ENCODE assay signal across 18 cellular contexts in the genomic region with DNA sequence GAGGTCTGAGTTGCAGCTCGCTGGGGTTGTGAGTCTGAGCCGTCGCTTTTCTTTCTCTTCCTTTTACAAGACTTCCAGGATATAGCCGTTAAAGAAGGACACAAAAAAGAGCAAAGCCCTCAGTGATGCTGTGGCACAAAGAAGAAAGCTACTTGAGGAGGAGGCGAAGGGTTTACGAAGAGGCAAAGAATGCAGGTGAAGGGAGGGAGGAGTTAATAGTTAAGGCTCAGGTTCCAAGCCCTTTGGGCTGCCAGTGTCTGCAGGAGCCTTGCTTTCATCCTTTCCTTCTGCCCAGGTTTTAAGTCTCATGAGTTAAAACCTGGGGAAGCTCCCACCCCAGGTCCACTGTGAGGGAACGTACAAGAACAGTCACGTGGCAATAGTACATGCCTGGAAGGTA.
A peak's percentile ranks its signal among the peaks of the same experiment; 100 is the strongest.
DNase-seq lines count a peak whose midpoint lies in the region; ATAC-seq and TF ChIP-seq lines count a peak whose summit lies in the region.
"Had no signal": no experiment of that assay in that cellular context is flagged by ENCODE, and none has a peak within 500 bp of the region (broad histone marks: within the 10 kb centered on the region; RNA-seq: fewer than 3 reads in every experiment).

No MANE protein-coding gene starts in this region.

- H3K4me2 ChIP-seq in OCI-LY1 (ENCODE audit: low read length): peak overlapping the region; percentile 38
- H3K4me2 ChIP-seq in neural progenitor cell: peak overlapping the region; percentile 53

- H3K9ac ChIP-seq in OCI-LY1 (ENCODE audit: low read length): peak overlapping the region; percentile 27; the same call in 1 of the 2 replicates
- H3K9ac ChIP-seq in neural progenitor cell: no peak overlapping the region

- H3K9me3 Mint-ChIP-seq in neural progenitor cell: no peaks in the 10 kb centered on the region

- no peak for TF ChIP-seq POLR2A in gastroesophageal sphincter (IDR thresholded peaks at IDR 0.05)

- no peaks in the 10 kb centered on the region for H3K79me2 ChIP-seq in OCI-LY1 (ENCODE audit: insufficient read depth, low read length)
- H3K79me2 ChIP-seq in neural progenitor cell (ENCODE audit: low read depth): no peaks in the 10 kb centered on the region

- no peak overlapping the region for H2AFZ ChIP-seq in OCI-LY1 (ENCODE audit: low read length)
- no peak overlapping the region for H2AFZ ChIP-seq in neural progenitor cell (replicated peaks)

- peaks cover 3% of the 10 kb centered on the region for H3K27me3 Mint-ChIP-seq in neural progenitor cell (ENCODE audit: insufficient read depth, low read depth)

- H4K20me1 ChIP-seq in OCI-LY1 (ENCODE audit: insufficient read depth, low read length): no peaks in the 10 kb centered on the region
- H4K20me1 ChIP-seq in neural progenitor cell (ENCODE audit: low read depth): peaks cover 18% of the 10 kb centered on the region

- no peak overlapping the region for H3K27ac Mint-ChIP-seq in neural progenitor cell

- no peak overlapping the region for H3K4me3 Mint-ChIP-seq in neural progenitor cell

- H3F3A ChIP-seq in OCI-LY1 (ENCODE audit: insufficient read depth, low read length) (no peaks in the 10 kb centered on the region), neural progenitor cell (ENCODE audit: low read depth) (peaks cover 25% of the 10 kb centered on the region)

- no peak for ATAC-seq in gastroesophageal sphincter
- ATAC-seq in GM21447 (IDR thresholded peaks at IDR 0.05; ENCODE audit: unreplicated experiment): no peak
- ATAC-seq: lower lobe of right lung had no signal

- H3K4me3 ChIP-seq in OCI-LY1 (ENCODE audit: low read depth, low read length, poor library complexity, severe bottlenecking) (no peak overlapping the region), gastroesophageal sphincter (no peak overlapping the region), neural progenitor cell (no peak overlapping the region)
- H3K4me3 ChIP-seq: ascending aorta, lower lobe of right lung had no signal

- H3K27ac ChIP-seq in OCI-LY1 (ENCODE audit: low read depth, low read length, poor library complexity, severe bottlenecking) (peak overlapping the region; percentile 99), gastroesophageal sphincter (peak overlapping the region; percentile 43 to 74 (median 56)), neural progenitor cell (no peak overlapping the region)
- H3K27ac ChIP-seq: ascending aorta, lower lobe of right lung had no signal

- H3K9me3 ChIP-seq in OCI-LY1 (ENCODE audit: low read length) (no peaks in the 10 kb centered on the region), gastroesophageal sphincter (no peaks in the 10 kb centered on the region), neural progenitor cell (ENCODE audit: low read depth) (no peaks in the 10 kb centered on the region)
- H3K9me3 ChIP-seq: ascending aorta, lower lobe of right lung had no signal

- H3K9me2 ChIP-seq in OCI-LY1 (ENCODE audit: low read depth, low read length): no peaks in the 10 kb centered on the region

- TF ChIP-seq EP300 in gastroesophageal sphincter (IDR thresholded peaks at IDR 0.05): no peak

- H3K36me3 ChIP-seq in OCI-LY1 (ENCODE audit: insufficient read depth, low read length) (no peaks in the 10 kb centered on the region), gastroesophageal sphincter (no peaks in the 10 kb centered on the region), neural progenitor cell (no peaks in the 10 kb centered on the region)
- H3K36me3 ChIP-seq: ascending aorta, lower lobe of right lung had no signal

- DNase-seq in ELF-1 (ENCODE audit: low read depth, low spot score) (peak; percentile 57), neural progenitor cell (ENCODE audit: low spot score) (peak; percentile 33), SHP77 treated with DMSO at 0.1 percent for 48 hours (lab: John Stamatoyannopoulos, UW) (no peak), NCI-H446 treated with DMSO at 0.1 percent for 48 hours (lab: John Stamatoyannopoulos, UW) (no peak), GF-D8 (lab: John Stamatoyannopoulos, UW) (no peak)
- DNase-seq: dermis blood vessel endothelial cell, DMS53, GOT3, hippocampal formation, lower lobe of right lung, NCI-H1930, NCI-H69, RPMI8226, T-helper 1 cell had no signal

- H3K4me1 ChIP-seq in OCI-LY1 (ENCODE audit: insufficient read depth, low read length, severe bottlenecking) (peaks cover 99% of the 10 kb centered on the region), gastroesophageal sphincter (peaks cover 0 to 82% (median 10%) of the 10 kb centered on the region in 3 donors), neural progenitor cell (peaks cover 19% of the 10 kb centered on the region)

- H3K27me3 ChIP-seq in OCI-LY1 (ENCODE audit: insufficient read depth, low read length) (no peaks in the 10 kb centered on the region), gastroesophageal sphincter (no peaks in the 10 kb centered on the region), neural progenitor cell (no peaks in the 10 kb centered on the region)
- H3K27me3 ChIP-seq: ascending aorta had no signal

- 51 to 59% methylated on average over 8 of the region's 8 CpGs for WGBS in gastroesophageal sphincter (ENCODE audit: low coverage in 1 of 2), 2 donors

- peaks cover 17% of the 10 kb centered on the region for H3K4me1 Mint-ChIP-seq in neural progenitor cell

- TF ChIP-seq CTCF in OCI-LY1 (IDR thresholded peaks at IDR 0.05; ENCODE audit: low read length) (no peak), gastroesophageal sphincter (IDR thresholded peaks at IDR 0.05) (no peak), neural progenitor cell (IDR thresholded peaks at IDR 0.05) (no peak)

- H3K36me3 Mint-ChIP-seq in neural progenitor cell: peaks cover 6% of the 10 kb centered on the region

Comparison
In these comparisons a context has a peak if more than half of its experiments do, and no peak if none do; other contexts are left out.
1. DNase-seq: peak in ELF-1 (single experiment) and neural progenitor cell (single experiment); none in SHP77 treated with DMSO at 0.1 percent for 48 hours (single experiment), NCI-H446 treated with DMSO at 0.1 percent for 48 hours (single experiment) and GF-D8 (single experiment).